Comparison of ENCODE assay signal across 8 cellular contexts in the genomic region with DNA sequence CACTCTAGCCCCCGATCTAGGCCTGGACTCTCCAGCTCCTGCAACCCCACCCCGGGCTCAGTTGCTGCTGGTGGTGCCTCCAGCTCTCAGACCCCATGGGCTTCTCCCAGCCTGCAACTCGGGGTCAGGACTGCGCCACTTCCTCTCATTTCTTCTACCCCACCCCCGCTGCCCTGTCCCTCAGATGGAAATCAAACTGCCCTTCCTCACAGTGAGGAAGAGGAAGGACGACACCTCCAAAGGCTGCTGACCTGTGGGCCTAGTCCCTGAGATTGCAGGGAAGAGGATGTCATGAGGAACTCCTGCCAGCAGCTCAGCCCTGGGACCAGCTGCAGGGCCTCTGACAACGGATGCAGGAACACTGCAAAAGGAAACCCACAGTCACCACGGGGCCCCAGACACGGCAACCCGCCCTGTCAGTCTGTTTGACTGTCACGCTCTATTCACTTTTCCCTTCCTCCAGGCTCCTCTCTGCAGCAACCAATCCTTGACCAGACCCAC. TPM values are rescaled to one million over a fixed set of nuclear protein-coding genes. Genes with fewer than 3 reads are reported as not detected.
DNase-seq lines count a peak whose midpoint lies in the region; ATAC-seq and TF ChIP-seq lines count a peak whose summit lies in the region.

No MANE protein-coding gene starts in this region.

- peaks cover 14% of the 10 kb centered on the region for H3K36me3 Mint-ChIP-seq in brain

- H3K9me3 Mint-ChIP-seq in brain, result no peaks in the 10 kb centered on the region

- DNase-seq in GM12864 (ENCODE audit: low read depth) (no peak), SKM-1 treated with dmso at 0.1 percent for 144 hours (lab: John Stamatoyannopoulos, UW; ENCODE audit: unreplicated experiment) (peak; percentile 69), vagina (ENCODE audit: extremely low spot score in 2 of 2) (no peak), HCEC 1CT (no peak)

- H3K4me1 Mint-ChIP-seq in brain, result peaks cover 86% of the 10 kb centered on the region

- no peak for TF ChIP-seq POLR2A in vagina (IDR thresholded peaks at IDR 0.05)

- H3K4me1 ChIP-seq in muscle layer of duodenum (ENCODE audit: control insufficient read depth in 1 of 2, insufficient read depth in 2 of 2, low read length in 2 of 2) (peaks cover 76 to 99% of the 10 kb centered on the region in 2 donors), vagina (peaks cover 100% of the 10 kb centered on the region)

- H3K4me3 ChIP-seq in GM12864 (ENCODE audit: low read depth, low read length), result peak overlapping the region; percentile 41
- H3K4me3 ChIP-seq in muscle layer of duodenum (ENCODE audit: low read depth in 1 of 2, low read length in 2 of 2), result no peak overlapping the region
- H3K4me3 ChIP-seq in vagina, result no peak overlapping the region

- H3K9me3 ChIP-seq in muscle layer of duodenum (ENCODE audit: control insufficient read depth in 1 of 2, low read length in 2 of 2) (no peaks in the 10 kb centered on the region), vagina (no peaks in the 10 kb centered on the region)

- no peak for TF ChIP-seq CTCF in GM12864 (IDR thresholded peaks at IDR 0.05; ENCODE audit: low read depth, low read length, missing control alignments)
- no peak for TF ChIP-seq CTCF in brain (conservative IDR thresholded peaks at IDR 0.05)
- no peak for TF ChIP-seq CTCF in vagina (IDR thresholded peaks at IDR 0.05)

- H3K27ac Mint-ChIP-seq in brain, result peak overlapping the region; percentile 97 to 99 (median 99)

- no peaks in the 10 kb centered on the region for H3K27me3 Mint-ChIP-seq in brain

- ATAC-seq in HG02840 (IDR thresholded peaks at IDR 0.05; ENCODE audit: low FRiP score, unreplicated experiment) (peak; percentile 44), HG03280 (IDR thresholded peaks at IDR 0.05; ENCODE audit: unreplicated experiment) (no peak)

- H3K36me3 ChIP-seq in muscle layer of duodenum (ENCODE audit: control insufficient read depth in 1 of 2, insufficient read depth in 2 of 2, low read length in 2 of 2) (peaks cover 0 to 14% of the 10 kb centered on the region in 2 donors), vagina (peaks cover 0 to 14% of the 10 kb centered on the region in 2 donors)

- intact Hi-C loops in vagina (cut with DNase I), result loop anchor here (5.0 kb wide), 1 partner anchor 44 kb away; no protein-coding TSS in a partner anchor

- H3K27me3 ChIP-seq in muscle layer of duodenum (ENCODE audit: low read depth, low read length) (no peaks in the 10 kb centered on the region), vagina (no peaks in the 10 kb centered on the region)

- H3K27ac ChIP-seq in muscle layer of duodenum (ENCODE audit: low read length) (peak overlapping the region; percentile 76), vagina (peak overlapping the region; percentile 93)

- peak overlapping the region in 2 of 5 experiments; percentile 55 to 71 for H3K4me3 Mint-ChIP-seq in brain

RNA-seq across cellular contexts. Expression of a gene that starts 29.3 kb away (rescaled TPM):
- 135 TPM for polyA plus RNA-seq in brain (ENCODE audit: insufficient read depth, low read depth, low replicate concordance)
- total RNA-seq in vagina, result 35.4 TPM
